11 cellular contexts compared by ENCODE assay signal in the genomic region with DNA sequence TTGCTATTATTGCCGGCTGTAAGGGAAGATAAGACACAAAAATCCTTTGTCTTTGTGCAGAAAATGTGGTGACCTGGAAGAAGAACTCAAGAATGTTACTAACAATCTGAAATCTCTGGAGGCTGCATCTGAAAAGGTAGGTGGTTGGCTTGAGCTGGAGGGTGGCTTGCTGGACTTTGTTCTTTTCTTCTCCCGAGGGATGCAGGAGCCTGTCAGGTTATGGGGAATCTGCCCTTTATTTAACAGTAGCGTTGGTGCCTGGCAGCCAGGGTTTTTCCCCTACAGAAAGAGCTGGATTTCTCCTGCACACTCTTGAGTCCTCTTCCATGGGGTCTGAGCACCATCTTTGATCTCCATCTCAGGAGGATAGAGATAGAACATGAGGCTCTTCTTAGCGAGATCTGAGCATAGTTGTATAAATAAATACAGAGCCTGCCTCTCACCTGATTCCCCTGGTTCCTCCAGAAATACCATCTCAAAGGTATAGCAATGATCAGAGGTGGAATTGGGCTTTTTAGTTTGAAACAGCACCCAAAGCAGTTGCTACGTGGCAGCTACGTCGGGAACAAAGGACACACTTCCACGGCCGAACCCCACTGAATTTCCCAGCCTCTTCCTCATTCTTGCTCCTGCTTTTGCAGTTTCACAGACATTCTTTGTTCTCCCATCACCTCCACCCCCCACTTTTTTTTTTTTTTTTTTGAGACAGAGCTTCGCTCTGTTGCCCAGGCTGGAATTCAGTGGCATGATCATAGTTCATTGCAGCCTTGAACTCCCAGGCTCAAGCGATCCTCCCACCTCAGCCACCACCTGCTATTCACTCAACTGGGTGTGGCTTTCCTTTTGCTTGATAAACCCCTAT. TPM values are rescaled to one million over a fixed set of nuclear protein-coding genes. Genes with fewer than 3 reads are reported as not detected.
DNase-seq lines count a peak whose midpoint lies in the region; ATAC-seq and TF ChIP-seq lines count a peak whose summit lies in the region.
"Had no signal": no experiment of that assay in that cellular context is flagged by ENCODE, and none has a peak within 500 bp of the region (broad histone marks: within the 10 kb centered on the region; RNA-seq: fewer than 3 reads in every experiment).

No MANE protein-coding gene starts in this region.

- peaks cover 42% of the 10 kb centered on the region for H3K4me1 Mint-ChIP-seq in T-helper 17 cell

- DNase-seq in T-helper 17 cell (no peak), kidney glomerular epithelial cell (lab: John Stamatoyannopoulos, UW) (peak; percentile 68), sigmoid colon (no peak), tibial artery (no peak), iPS-NIHi7 (ENCODE audit: extremely low spot score) (no peak), NCI-H187 treated with DMSO at 0.1 percent for 48 hours (lab: John Stamatoyannopoulos, UW) (no peak), NCI-H345 treated with DMSO at 0.1 percent for 48 hours (lab: John Stamatoyannopoulos, UW; ENCODE audit: unreplicated experiment) (no peak)
- DNase-seq: activated CD4-positive, alpha-beta T cell treated with anti-CD3 and anti-CD28 coated beads, Interleukin-2, amount 50 U/mL, for 1 hour; NCI-H2171 had no signal

- H3K4me3 Mint-ChIP-seq in T-helper 17 cell, result peak overlapping the region; percentile 21

- H3K27ac ChIP-seq in sigmoid colon, result peak overlapping the region; percentile 97 to 100 (median 100)
- peak overlapping the region in 1 of 2 donors; percentile 32 for H3K27ac ChIP-seq in tibial artery

- H3K4me1 ChIP-seq in sigmoid colon, result peaks cover 0 to 89% (median 56%) of the 10 kb centered on the region in 4 donors
- peaks cover 0 to 62% (median 32%) of the 10 kb centered on the region in 4 donors for H3K4me1 ChIP-seq in tibial artery

- peaks cover 9% of the 10 kb centered on the region for H3K36me3 Mint-ChIP-seq in T-helper 17 cell (ENCODE audit: low read depth)

- peak overlapping the region; percentile 39 for H3K27ac Mint-ChIP-seq in T-helper 17 cell

- H3K27me3 Mint-ChIP-seq in T-helper 17 cell, result no peaks in the 10 kb centered on the region

- H3K9me3 ChIP-seq in T-helper 17 cell (ENCODE audit: control insufficient read depth, low read length, poor library complexity, severe bottlenecking), result no peaks in the 10 kb centered on the region
- no peaks in the 10 kb centered on the region for H3K9me3 ChIP-seq in sigmoid colon
- no peaks in the 10 kb centered on the region for H3K9me3 ChIP-seq in tibial artery

- H3K36me3 ChIP-seq in sigmoid colon, result peaks cover 72 to 100% (median 95%) of the 10 kb centered on the region in 4 donors
- peaks cover 100% of the 10 kb centered on the region in 3 donors for H3K36me3 ChIP-seq in tibial artery

- TF ChIP-seq CTCF in GM12873 (IDR thresholded peaks at IDR 0.05; ENCODE audit: insufficient read depth, low read depth, low read length, missing control alignments) (peak; percentile 3), sigmoid colon (IDR thresholded peaks at IDR 0.05) (no peak), tibial artery (IDR thresholded peaks at IDR 0.05) (no peak)

- intact Hi-C loops in sigmoid colon (cut with DNase I), result no loop called here
- intact Hi-C loops in tibial artery (cut with DNase I; ENCODE audit: low total_unique reads), result no loop called here

- H3K27me3 ChIP-seq in sigmoid colon (no peaks in the 10 kb centered on the region), tibial artery (no peaks in the 10 kb centered on the region)

- no peak for TF ChIP-seq EP300 in sigmoid colon (IDR thresholded peaks at IDR 0.05)

- H3K4me3 ChIP-seq in sigmoid colon (no peak overlapping the region), tibial artery (no peak overlapping the region)
- H3K4me3 ChIP-seq: K562 had no signal

- 13 to 56% methylated on average over 11 of the region's 11 CpGs for WGBS in sigmoid colon, 2 donors

- ATAC-seq in T-helper 17 cell, result no peak
- ATAC-seq: K562 had no signal

- no peak for TF ChIP-seq POLR2A in sigmoid colon (IDR thresholded peaks at IDR 0.05)

RNA-seq across cellular contexts. Expression of a gene that starts 12.9 kb away (rescaled TPM):
- 100 to 1,000 TPM; 261 to 279 TPM for total RNA-seq in T-helper 17 cell
- total RNA-seq in sigmoid colon, result 100 to 1,000 TPM; 222 to 826 (median 353) TPM
- polyA plus RNA-seq in sigmoid colon, result 100 to 1,000 TPM; 313 to 464 (median 374) TPM

RNA-seq across cellular contexts. Expression of a gene that starts 22.5 kb away (rescaled TPM):
- total RNA-seq in T-helper 17 cell (100 to 1,000 TPM in 1 of 2 donors, 10 to 100 TPM in 1; 97.5 to 105 TPM), sigmoid colon (10 to 100 TPM; 32.8 to 43.9 (median 34.9) TPM)
- 100 to 1,000 TPM in 1 of 3 donors, 10 to 100 TPM in 2; 64.3 to 126 (median 79.4) TPM for polyA plus RNA-seq in sigmoid colon

RNA-seq across cellular contexts. Expression of a gene that starts 54.3 kb away (rescaled TPM):
- total RNA-seq in T-helper 17 cell, result 10 to 100 TPM; 27.7 to 31.8 TPM
- 1 to 10 TPM in 2 of 4 donors, not detected in 2; 2.5 to 3.3 TPM for total RNA-seq in sigmoid colon
- polyA plus RNA-seq in sigmoid colon, result 10 to 100 TPM; 14.4 to 40.0 (median 22.9) TPM

Comparison
In these comparisons a context has a peak if more than half of its experiments do, and no peak if none do; other contexts are left out.
1. RNA of a gene that starts 54.3 kb away (total RNA-seq): 27.7 to 31.8 TPM in T-helper 17 cell; 2.5 to 3.3 TPM in sigmoid colon; every median in the first group is over 4 times any median in the second.